ENCODE assay signal across 18 cellular contexts in the genomic region with DNA sequence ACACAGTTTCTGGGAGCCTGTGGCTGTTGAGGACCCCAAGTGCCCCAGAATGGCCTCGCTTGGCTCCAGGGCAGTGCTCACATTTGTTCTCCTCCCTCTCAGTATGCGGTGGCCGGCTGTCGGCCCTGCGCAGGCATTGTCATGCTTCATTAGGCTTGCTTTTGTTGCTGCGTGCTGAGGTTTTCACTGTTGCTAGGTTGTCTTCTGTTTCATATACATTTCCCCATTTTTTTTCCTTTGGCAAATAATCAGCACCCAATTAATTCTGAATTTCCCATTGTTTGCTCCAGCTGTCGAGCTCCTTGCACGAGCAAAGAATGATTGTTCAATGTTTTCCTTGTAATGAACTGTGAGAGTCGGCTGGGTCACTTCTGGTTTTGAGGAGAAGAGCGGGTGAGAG.
DNase-seq lines count a peak whose midpoint lies in the region; ATAC-seq and TF ChIP-seq lines count a peak whose summit lies in the region.
"Had no signal": no experiment of that assay in that cellular context is flagged by ENCODE, and none has a peak within 500 bp of the region (broad histone marks: within the 10 kb centered on the region; RNA-seq: fewer than 3 reads in every experiment).

No MANE protein-coding gene starts in this region.

- H3K9me3 Mint-ChIP-seq in H9: peaks cover 0 to 2% of the 10 kb centered on the region in 2 experiments; a peak in 1 of 5 replicates
- H3K9me3 Mint-ChIP-seq: activated CD4-positive, alpha-beta memory T cell treated with anti-CD3 and anti-CD28 coated beads, Interleukin-2, amount 10 ng/mL, durations not matched to agents 7 days and 5 days had no signal

- no peak for ATAC-seq in GM21381 (IDR thresholded peaks at IDR 0.05; ENCODE audit: unreplicated experiment)
- ATAC-seq: left ventricle myocardium superior, PC-3 had no signal

- H3K27me3 ChIP-seq in H9 (ENCODE audit: insufficient read depth, low read length): no peaks in the 10 kb centered on the region
- H3K27me3 ChIP-seq in endocrine pancreas (ENCODE audit: control insufficient read depth, insufficient read depth, low read length): no peaks in the 10 kb centered on the region
- peaks cover 0 to 18% (median 0%) of the 10 kb centered on the region in 3 experiments for H3K27me3 ChIP-seq in neuronal stem cell (ENCODE audit: control insufficient read depth in 3 of 3, insufficient read depth in 3 of 3, low read depth in 1 of 3, low read length in 3 of 3)
- peaks cover 22% of the 10 kb centered on the region for H3K27me3 ChIP-seq in hepatocyte
- H3K27me3 ChIP-seq: vagina had no signal

- no peak overlapping the region for H2BK20ac ChIP-seq in H9 (ENCODE audit: low read depth, low read length, poor library complexity, severe bottlenecking)

- H2BK5ac ChIP-seq in H9 (ENCODE audit: insufficient read length, low read length) (no peak overlapping the region), neuronal stem cell (ENCODE audit: low read length) (no peak overlapping the region)

- WGBS in H9 (ENCODE audit: extremely low coverage, insufficient read length, low lambda C conversion rate): no CpG with 5 or more reads among the region's 10 CpGs
- no CpG with 5 or more reads among the region's 10 CpGs for WGBS in neuronal stem cell (ENCODE audit: extremely low coverage in 2 of 2, insufficient read length in 2 of 2, insufficient replicate concordance in 1 of 2), 2 donors
- WGBS in hepatocyte (ENCODE audit: low lambda C conversion rate, missing lambda C conversion rate): 69% methylated on average over 10 of the region's 10 CpGs

- no peaks in the 10 kb centered on the region; the same call in 1 of the 2 replicates for H3K4me1 ChIP-seq in H9 (ENCODE audit: insufficient read depth, low read length)
- no peaks in the 10 kb centered on the region for H3K4me1 ChIP-seq in endocrine pancreas (ENCODE audit: control insufficient read depth, insufficient read depth, low read length)
- peaks cover 15% of the 10 kb centered on the region in 2 donors for H3K4me1 ChIP-seq in neuronal stem cell (ENCODE audit: control insufficient read depth in 2 of 2, insufficient read depth in 1 of 2, low read depth in 1 of 2, low read length in 2 of 2)
- no peaks in the 10 kb centered on the region for H3K4me1 ChIP-seq in hepatocyte (ENCODE audit: insufficient read depth)
- H3K4me1 ChIP-seq: adrenal gland, vagina had no signal

- H3K4me3 ChIP-seq in endocrine pancreas (ENCODE audit: control insufficient read depth, insufficient read depth, low read length) (peak overlapping the region; percentile 39), neuronal stem cell (ENCODE audit: low read length in 2 of 2) (peak overlapping the region in 1 of 2 donors; percentile 41), hepatocyte (no peak overlapping the region)
- H3K4me3 ChIP-seq: adrenal gland, vagina had no signal

- no peak overlapping the region for H2BK12ac ChIP-seq in H9 (ENCODE audit: insufficient read length, low read depth, low read length)
- no peak overlapping the region for H2BK12ac ChIP-seq in neuronal stem cell (ENCODE audit: low read length)

- no peak overlapping the region for H3K27ac Mint-ChIP-seq in H9
- H3K27ac Mint-ChIP-seq: activated CD4-positive, alpha-beta memory T cell treated with anti-CD3 and anti-CD28 coated beads, Interleukin-2, amount 10 ng/mL, durations not matched to agents 7 days and 5 days had no signal

- no peak overlapping the region for H3K23ac ChIP-seq in H9 (ENCODE audit: insufficient read length, low read depth, low read length)
- no peak overlapping the region for H3K23ac ChIP-seq in neuronal stem cell (ENCODE audit: low read depth, low read length, poor library complexity)

- H3K79me1 ChIP-seq in H9 (ENCODE audit: insufficient read depth, low read depth, low read length, poor library complexity, severe bottlenecking): no peaks in the 10 kb centered on the region
- no peaks in the 10 kb centered on the region for H3K79me1 ChIP-seq in neuronal stem cell (ENCODE audit: low read depth, low read length)

- no peaks in the 10 kb centered on the region for H3K23me2 ChIP-seq in H9 (ENCODE audit: insufficient read length, low read depth, low read length, poor library complexity, severe bottlenecking)

- H3K4me1 Mint-ChIP-seq in H9: 0 out of 4 replicates have a peak, but pooled peaks cover 0 to 6% of the 10 kb centered on the region in 2 experiments
- H3K4me1 Mint-ChIP-seq: activated CD4-positive, alpha-beta memory T cell treated with anti-CD3 and anti-CD28 coated beads, Interleukin-2, amount 10 ng/mL, durations not matched to agents 7 days and 5 days had no signal

- peak overlapping the region; percentile 15 for H3K18ac ChIP-seq in H9 (ENCODE audit: insufficient read length, low read depth, low read length)
- H3K18ac ChIP-seq in neuronal stem cell (ENCODE audit: low read length): peak overlapping the region; percentile 89

- no peak overlapping the region for H3K4ac ChIP-seq in H9 (ENCODE audit: low read depth, low read length)
- H3K4ac ChIP-seq in neuronal stem cell (ENCODE audit: low read length): no peak overlapping the region

- no peak overlapping the region for H3K9ac ChIP-seq in H9 (ENCODE audit: extremely low read depth, insufficient read length, low read length)
- no peak overlapping the region for H3K9ac ChIP-seq in endocrine pancreas (ENCODE audit: control insufficient read depth, insufficient read depth, low read length)
- no peak overlapping the region for H3K9ac ChIP-seq in neuronal stem cell (ENCODE audit: low read depth, low read length, poor library complexity)

- H3K36me3 ChIP-seq in endocrine pancreas (ENCODE audit: control insufficient read depth, insufficient read depth, low read length) (no peaks in the 10 kb centered on the region), neuronal stem cell (replicated peaks in 1 of 2; ENCODE audit: control insufficient read depth in 2 of 2, insufficient read depth in 2 of 2, low read length in 2 of 2) (no peaks in the 10 kb centered on the region), hepatocyte (replicated peaks; ENCODE audit: insufficient read depth, low read depth) (no peaks in the 10 kb centered on the region)
- H3K36me3 ChIP-seq: adrenal gland, vagina had no signal

- no peak overlapping the region for H3T11ph ChIP-seq in H9 (ENCODE audit: low read length)

- H4K91ac ChIP-seq in H9 (ENCODE audit: insufficient read length, low read depth, low read length) (no peak overlapping the region), neuronal stem cell (ENCODE audit: low read depth, low read length, poor library complexity) (no peak overlapping the region)

- H3K14ac ChIP-seq in H9 (ENCODE audit: insufficient read depth, low read length) (peak overlapping the region; percentile 3; the same call in 1 of the 2 replicates), neuronal stem cell (ENCODE audit: low read length) (no peak overlapping the region)

- no peak overlapping the region for H2AFZ ChIP-seq in H9 (ENCODE audit: low read length)
- H2AFZ ChIP-seq in neuronal stem cell (ENCODE audit: low read length): peak overlapping the region; percentile 84
- H2AFZ ChIP-seq in hepatocyte: no peak overlapping the region

- H2BK15ac ChIP-seq in H9 (ENCODE audit: low read depth, low read length) (no peak overlapping the region), neuronal stem cell (ENCODE audit: low read length) (no peak overlapping the region)

- H3K56ac ChIP-seq in H9 (ENCODE audit: insufficient read length, low read depth, low read length): no peak overlapping the region

- H3K79me2 ChIP-seq in H9 (ENCODE audit: insufficient read depth, low read length) (no peaks in the 10 kb centered on the region), hepatocyte (no peaks in the 10 kb centered on the region)

- H4K20me1 ChIP-seq in H9 (ENCODE audit: control insufficient read depth, insufficient read depth, insufficient read length): no peaks in the 10 kb centered on the region
- no peaks in the 10 kb centered on the region for H4K20me1 ChIP-seq in hepatocyte (ENCODE audit: insufficient read depth, poor library complexity, severe bottlenecking)

- H4K5ac ChIP-seq in H9 (ENCODE audit: insufficient read length, low read depth, low read length): no peak overlapping the region

- H3K9me3 ChIP-seq in H9 (ENCODE audit: control insufficient read depth, low read depth, low read length) (no peaks in the 10 kb centered on the region), endocrine pancreas (ENCODE audit: control insufficient read depth, low read length) (no peaks in the 10 kb centered on the region), neuronal stem cell (replicated peaks in 1 of 2; ENCODE audit: control insufficient read depth in 2 of 2, insufficient read depth in 1 of 2, low read depth in 1 of 2, low read length in 2 of 2) (no peaks in the 10 kb centered on the region), hepatocyte (ENCODE audit: low read depth) (no peaks in the 10 kb centered on the region)
- H3K9me3 ChIP-seq: adrenal gland, vagina had no signal

- H3K27me3 Mint-ChIP-seq in H9 (ENCODE audit: low read depth): peaks cover 14% of the 10 kb centered on the region

- no peak for TF ChIP-seq CTCF in H9 (conservative IDR thresholded peaks at IDR 0.05)
- TF ChIP-seq CTCF in hepatocyte (IDR thresholded peaks at IDR 0.05; ENCODE audit: poor library complexity): no peak

- H3K36me3 Mint-ChIP-seq in H9 (ENCODE audit: insufficient read depth in 1 of 3, low read depth in 3 of 3): no peaks in the 10 kb centered on the region; a peak in 1 of 7 replicates

- no peak overlapping the region for H3K4me3 Mint-ChIP-seq in H9
- H3K4me3 Mint-ChIP-seq: activated CD4-positive, alpha-beta memory T cell treated with anti-CD3 and anti-CD28 coated beads, Interleukin-2, amount 10 ng/mL, durations not matched to agents 7 days and 5 days had no signal

- no peak overlapping the region for H2AK5ac ChIP-seq in H9 (ENCODE audit: insufficient read length, low read length)
- H2AK5ac ChIP-seq in neuronal stem cell (ENCODE audit: low read depth, low read length): no peak overlapping the region

- H3K9me2 ChIP-seq in hepatocyte (replicated peaks; ENCODE audit: insufficient read depth): no peaks in the 10 kb centered on the region

- no peak overlapping the region for H4K8ac ChIP-seq in H9 (replicated peaks; ENCODE audit: insufficient read length, low read depth, low read length)
- H4K8ac ChIP-seq in neuronal stem cell (ENCODE audit: low read depth, low read length): no peak overlapping the region

- H2BK120ac ChIP-seq in H9 (ENCODE audit: low read depth, low read length, poor library complexity, severe bottlenecking): no peak overlapping the region
- H2BK120ac ChIP-seq in neuronal stem cell (ENCODE audit: low read depth, low read length): no peak overlapping the region

- H3K4me2 ChIP-seq in H9 (ENCODE audit: insufficient read depth, insufficient read length, low read length) (no peak overlapping the region), neuronal stem cell (ENCODE audit: insufficient read depth, low read length, poor library complexity, severe bottlenecking) (peak overlapping the region; percentile 44), hepatocyte (no peak overlapping the region)

- DNase-seq in H9: peak; percentile 55
- DNase-seq in NCI-H2227 treated with DMSO at 0.1 percent for 48 hours (lab: John Stamatoyannopoulos, UW): peak; percentile 22
- peak; percentile 62 for DNase-seq in neuronal stem cell (ENCODE audit: low spot score)
- no peak for DNase-seq in hepatocyte (ENCODE audit: low spot score)
- no peak for DNase-seq in NCI-H2107 treated with DMSO at 0.1 percent for 48 hours (lab: John Stamatoyannopoulos, UW; ENCODE audit: unreplicated experiment)
- DNase-seq: activated CD4-positive, alpha-beta memory T cell treated with anti-CD3 and anti-CD28 coated beads, Interleukin-2, amount 10 ng/mL, durations not matched to agents 7 days and 5 days; adrenal gland; EL; erythroblast; hypothalamus; left ventricle myocardium superior; NCI-H510A; PC-3; stimulated activated CD4-positive, alpha-beta T cell treated with anti-CD3 and anti-CD28 coated beads, Interleukin-15, amount 100 ng/mL, for 24 hours had no signal

- H3K27ac ChIP-seq in H9 (ENCODE audit: insufficient read length, low read depth, low read length) (no peak overlapping the region), neuronal stem cell (replicated peaks; ENCODE audit: low read length) (peak overlapping the region; percentile 72), hepatocyte (no peak overlapping the region)
- H3K27ac ChIP-seq: adrenal gland, C4-2B, vagina had no signal

Comparison
In these comparisons a context has a peak if more than half of its experiments do, and no peak if none do; other contexts are left out.
1. DNase-seq: peak in H9 (single experiment), NCI-H2227 treated with DMSO at 0.1 percent for 48 hours (single experiment) and neuronal stem cell (single experiment); none in hepatocyte (single experiment) and NCI-H2107 treated with DMSO at 0.1 percent for 48 hours (single experiment).